25 cellular contexts compared by ENCODE assay signal in the genomic region with DNA sequence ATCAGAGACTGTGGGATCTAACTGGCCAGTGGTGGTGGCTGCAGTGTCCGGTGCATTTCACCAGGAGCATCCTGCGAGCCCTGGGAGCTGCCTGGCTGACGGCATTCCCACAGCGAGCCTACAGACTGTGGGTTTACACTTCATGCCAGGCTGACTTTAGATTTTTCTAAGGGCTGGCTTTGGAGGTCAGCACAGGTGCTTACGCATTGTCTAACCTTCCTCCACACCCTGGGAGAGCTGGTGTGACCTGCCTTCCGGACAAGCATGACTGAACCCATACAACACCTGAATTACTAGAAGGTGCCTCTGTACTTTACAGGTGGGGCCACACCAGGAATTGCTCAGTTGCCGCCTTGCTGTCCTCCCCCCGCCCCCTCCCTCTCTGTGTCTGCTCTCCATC.
DNase-seq lines count a peak whose midpoint lies in the region; ATAC-seq and TF ChIP-seq lines count a peak whose summit lies in the region.
"Had no signal": no experiment of that assay in that cellular context is flagged by ENCODE, and none has a peak within 500 bp of the region (broad histone marks: within the 10 kb centered on the region; RNA-seq: fewer than 3 reads in every experiment).

No MANE protein-coding gene starts in this region.

- H3K4me1 Mint-ChIP-seq in endodermal cell = no peaks in the 10 kb centered on the region

- H3K27me3 Mint-ChIP-seq in endodermal cell (ENCODE audit: insufficient read depth) = no peaks in the 10 kb centered on the region
- H3K27me3 Mint-ChIP-seq: activated CD8-positive, alpha-beta T cell treated with anti-CD3 and anti-CD28 coated beads for 36 hours; activated naive CD8-positive, alpha-beta T cell treated with anti-CD3 and anti-CD28 coated beads for 36 hours; naive thymus-derived CD8-positive, alpha-beta T cell had no signal

- H3K27ac Mint-ChIP-seq in endodermal cell = no peak overlapping the region
- H3K27ac Mint-ChIP-seq: activated CD8-positive, alpha-beta T cell treated with anti-CD3 and anti-CD28 coated beads for 36 hours; activated naive CD8-positive, alpha-beta T cell treated with anti-CD3 and anti-CD28 coated beads for 36 hours; mesothelial cell of epicardium had no signal

- TF ChIP-seq CTCF in esophagus squamous epithelium (IDR thresholded peaks at IDR 0.05) = no peak
- no peak for TF ChIP-seq CTCF in osteoblast (IDR thresholded peaks at IDR 0.05; ENCODE audit: extremely low read depth, low read depth, low read length)
- TF ChIP-seq CTCF in endodermal cell (conservative IDR thresholded peaks at IDR 0.05) = no peak

- H2AFZ ChIP-seq in osteoblast (ENCODE audit: low read length) = no peak overlapping the region

- H4K20me1 ChIP-seq in osteoblast (ENCODE audit: insufficient read depth, low read length) = peaks cover 19% of the 10 kb centered on the region

- peak overlapping the region; percentile 86 to 88 (median 87) for H3K27ac ChIP-seq in esophagus squamous epithelium
- peak overlapping the region; percentile 78 for H3K27ac ChIP-seq in osteoblast (ENCODE audit: low read depth, low read length)
- no peak overlapping the region for H3K27ac ChIP-seq in endodermal cell (ENCODE audit: low read depth, low read length)
- H3K27ac ChIP-seq: ascending aorta, RWPE1, tibial artery had no signal

- TF ChIP-seq POLR2A in esophagus squamous epithelium (IDR thresholded peaks at IDR 0.05) = peak in 1 of 4 donors; percentile 7

- ATAC-seq in GM18867 (IDR thresholded peaks at IDR 0.05; ENCODE audit: unreplicated experiment) = no peak
- ATAC-seq: activated CD8-positive, alpha-beta T cell treated with anti-CD3 and anti-CD28 coated beads for 36 hours; heart left ventricle; left lobe of liver; naive thymus-derived CD8-positive, alpha-beta T cell; stimulated activated naive CD8-positive, alpha-beta T cell treated with anti-CD3 and anti-CD28 coated beads, Interleukin-15, Interleukin-2, amounts not matched to agents 100 U/mL and 50 U/mL, for 24 hours had no signal

- peak; percentile 68 for DNase-seq in DMS79 treated with DMSO at 0.1 percent for 48 hours (lab: John Stamatoyannopoulos, UW)
- DNase-seq in NCI-H345 (lab: John Stamatoyannopoulos, UW) = peak; percentile 1
- DNase-seq in esophagus squamous epithelium (lab: John Stamatoyannopoulos, UW) = no peak
- no peak for DNase-seq in osteoblast (ENCODE audit: insufficient read length, low spot score, missing footprints)
- DNase-seq in endodermal cell = no peak
- no peak for DNase-seq in NAMALWA (ENCODE audit: low spot score)
- DNase-seq: activated CD4-positive, alpha-beta T cell treated with anti-CD3 and anti-CD28 coated beads for 1 hour; activated CD8-positive, alpha-beta T cell treated with anti-CD3 and anti-CD28 coated beads for 36 hours; activated effector memory CD4-positive, alpha-beta T cell treated with Interleukin-2 at 50 U/mL for 16 hours; activated naive CD8-positive, alpha-beta T cell treated with anti-CD3 and anti-CD28 coated beads for 36 hours; caudate nucleus; GDM1; heart left ventricle; Kasumi-1; naive thymus-derived CD8-positive, alpha-beta T cell; NCI-H2107; NCI-H524 treated with DMSO at 0.1 percent for 48 hours; stimulated activated CD4-positive, alpha-beta T cell treated with anti-CD3 and anti-CD28 coated beads, Interleukin-4, amount 100 ng/mL, for 24 hours; stimulated activated naive CD8-positive, alpha-beta T cell treated with anti-CD3 and anti-CD28 coated beads, Interleukin-15, Interleukin-2, amounts not matched to agents 100 U/mL and 50 U/mL, for 24 hours; tibial artery had no signal

- intact Hi-C loops in esophagus squamous epithelium (cut with DNase I) = no loop called here

- H3K27me3 ChIP-seq in esophagus squamous epithelium (no peaks in the 10 kb centered on the region), osteoblast (ENCODE audit: insufficient read depth, low read length) (no peaks in the 10 kb centered on the region), endodermal cell (ENCODE audit: control insufficient read depth, insufficient read depth, low read length, poor library complexity, severe bottlenecking) (no peaks in the 10 kb centered on the region)
- H3K27me3 ChIP-seq: ascending aorta, heart left ventricle, tibial artery had no signal

- H3K9me3 Mint-ChIP-seq in endodermal cell = no peaks in the 10 kb centered on the region
- H3K9me3 Mint-ChIP-seq: activated CD8-positive, alpha-beta T cell treated with anti-CD3 and anti-CD28 coated beads for 36 hours; activated naive CD8-positive, alpha-beta T cell treated with anti-CD3 and anti-CD28 coated beads for 36 hours; mesothelial cell of epicardium; naive thymus-derived CD8-positive, alpha-beta T cell had no signal

- no peak overlapping the region for H3K4me2 ChIP-seq in osteoblast (ENCODE audit: insufficient read depth, low read length)

- H3K4me3 ChIP-seq in esophagus squamous epithelium (no peak overlapping the region), osteoblast (ENCODE audit: insufficient read depth, low read length) (no peak overlapping the region), endodermal cell (ENCODE audit: low read length) (no peak overlapping the region)
- H3K4me3 ChIP-seq: ascending aorta, heart left ventricle, tibial artery had no signal

- H3K9me3 ChIP-seq in esophagus squamous epithelium (no peaks in the 10 kb centered on the region), osteoblast (ENCODE audit: low read depth, low read length) (no peaks in the 10 kb centered on the region), endodermal cell (ENCODE audit: control insufficient read depth, low read length) (no peaks in the 10 kb centered on the region)
- H3K9me3 ChIP-seq: ascending aorta, heart left ventricle, tibial artery had no signal

- peaks cover 0 to 72% (median 4%) of the 10 kb centered on the region in 3 donors for H3K36me3 ChIP-seq in esophagus squamous epithelium
- peaks cover 19% of the 10 kb centered on the region for H3K36me3 ChIP-seq in osteoblast (ENCODE audit: insufficient read depth, low read length)
- peaks cover 63% of the 10 kb centered on the region for H3K36me3 ChIP-seq in endodermal cell (ENCODE audit: control insufficient read depth, insufficient read depth, low read length)

- H3K36me3 Mint-ChIP-seq in endodermal cell (ENCODE audit: low read depth) = peaks cover 28% of the 10 kb centered on the region

- H3K79me2 ChIP-seq in osteoblast (ENCODE audit: insufficient read depth, low read length) = peaks cover 41% of the 10 kb centered on the region

- WGBS in esophagus squamous epithelium, 2 donors = 66 to 72% methylated on average over 4 to 6 of the region's 8 CpGs
- 93 to 95% methylated on average over 6 to 8 of the region's 8 CpGs for WGBS in endodermal cell (ENCODE audit: insufficient coverage in 1 of 2, insufficient read length in 1 of 2), 2 experiments

- H3K4me3 Mint-ChIP-seq in endodermal cell = no peak overlapping the region
- H3K4me3 Mint-ChIP-seq: activated CD8-positive, alpha-beta T cell treated with anti-CD3 and anti-CD28 coated beads for 36 hours; activated naive CD8-positive, alpha-beta T cell treated with anti-CD3 and anti-CD28 coated beads for 36 hours; mesothelial cell of epicardium; naive thymus-derived CD8-positive, alpha-beta T cell had no signal

- H3K4me1 ChIP-seq in esophagus squamous epithelium (peaks cover 16 to 69% (median 32%) of the 10 kb centered on the region in 3 donors), osteoblast (ENCODE audit: insufficient read depth, low read length) (peaks cover 13% of the 10 kb centered on the region), endodermal cell (ENCODE audit: control insufficient read depth, insufficient read depth, low read length) (no peaks in the 10 kb centered on the region)
- H3K4me1 ChIP-seq: ascending aorta had no signal

- no peak overlapping the region for H3K9ac ChIP-seq in endodermal cell (ENCODE audit: extremely low read depth, low read length, poor library complexity, severe bottlenecking)

Comparison
In these comparisons a context has a peak if more than half of its experiments do, and no peak if none do; other contexts are left out.
1. DNase-seq: peak in DMS79 treated with DMSO at 0.1 percent for 48 hours (single experiment) and NCI-H345 (single experiment); none in esophagus squamous epithelium (single experiment), osteoblast (single experiment), endodermal cell (single experiment) and NAMALWA (single experiment).